8 cellular contexts compared by ENCODE assay signal in genomic region chr2:70132244-70133126, GRCh38. TPM values are rescaled to one million over a fixed set of nuclear protein-coding genes. Genes with fewer than 3 reads are reported as not detected.
DNase-seq lines count a peak whose midpoint lies in the region; ATAC-seq and TF ChIP-seq lines count a peak whose summit lies in the region.

No MANE protein-coding gene starts in this region.

- peak in 1 of 4 experiments; percentile 7 for TF ChIP-seq CTCF in gastroesophageal sphincter (IDR thresholded peaks at IDR 0.05)
- no peak for TF ChIP-seq CTCF in parathyroid adenoma (IDR thresholded peaks at IDR 0.05)

- TF ChIP-seq EP300 in gastroesophageal sphincter (IDR thresholded peaks at IDR 0.05), result no peak

- H3K27ac ChIP-seq in gastroesophageal sphincter (peak overlapping the region; percentile 87 to 99 (median 92)), parathyroid adenoma (peak overlapping the region; percentile 93)

- H3K4me1 ChIP-seq in gastroesophageal sphincter (peaks cover 10 to 60% (median 25%) of the 10 kb centered on the region in 3 donors), parathyroid adenoma (peaks cover 23% of the 10 kb centered on the region)

- peak in 1 of 2 donors; percentile 30 for TF ChIP-seq POLR2A in gastroesophageal sphincter (IDR thresholded peaks at IDR 0.05)

- H2AFZ ChIP-seq in parathyroid adenoma, result peak overlapping the region; percentile 80

- H3K4me2 ChIP-seq in parathyroid adenoma (ENCODE audit: low read length), result peak overlapping the region; percentile 66

- H3K79me2 ChIP-seq in parathyroid adenoma, result no peaks in the 10 kb centered on the region

- ATAC-seq in GM18858 (IDR thresholded peaks at IDR 0.05; ENCODE audit: unreplicated experiment) (peak; percentile 46), HG03159 (IDR thresholded peaks at IDR 0.05; ENCODE audit: unreplicated experiment) (peak; percentile 62), gastroesophageal sphincter (peak; percentile 81)

- H3K4me3 ChIP-seq in gastroesophageal sphincter (peak overlapping the region; percentile 44 to 45), parathyroid adenoma (ENCODE audit: low read depth, low read length) (peak overlapping the region; percentile 43)

- no peaks in the 10 kb centered on the region for H3K9me3 ChIP-seq in gastroesophageal sphincter
- H3K9me3 ChIP-seq in parathyroid adenoma (ENCODE audit: control insufficient read depth, low read length), result no peaks in the 10 kb centered on the region

- H3K36me3 ChIP-seq in gastroesophageal sphincter (no peaks in the 10 kb centered on the region), parathyroid adenoma (ENCODE audit: control insufficient read depth, insufficient read depth, low read length) (no peaks in the 10 kb centered on the region)

- peak overlapping the region; percentile 12 for H3K9ac ChIP-seq in parathyroid adenoma

- DNase-seq in C1 segment of cervical spinal cord (lab: John Stamatoyannopoulos, UW) (peak in 12 of 14 donors; percentile 40 to 98 (median 74)), NCI-H446 (lab: John Stamatoyannopoulos, UW) (peak; percentile 71 to 73), middle frontal gyrus (ENCODE audit: extremely low spot score, low spot score) (no peak)
- peak; percentile 27 for DNase-seq in activated naive CD4-positive, alpha-beta T cell treated with anti-CD3 and anti-CD28 coated beads, Interleukin-2, amount 50 U/mL, for 16 hours

- H3K27me3 ChIP-seq in gastroesophageal sphincter (no peaks in the 10 kb centered on the region), parathyroid adenoma (ENCODE audit: control insufficient read depth, insufficient read depth, low read length) (no peaks in the 10 kb centered on the region)

- WGBS in gastroesophageal sphincter (ENCODE audit: low coverage in 1 of 2), 2 donors, result 2 to 6% methylated on average over 6 to 7 of the region's 8 CpGs

RNA-seq across cellular contexts. Expression of gene PCBP1, which starts 45.2 kb away (rescaled TPM):
- 100 to 1,000 TPM; 117 to 222 (median 167) TPM for total RNA-seq in gastroesophageal sphincter

RNA-seq across cellular contexts. Expression of gene C2orf42, which starts 58.3 kb away (rescaled TPM):
- 10 to 100 TPM; 17.5 to 32.1 (median 23.2) TPM for total RNA-seq in gastroesophageal sphincter
